Comparison of ENCODE assay signal across 18 cellular contexts in the genomic region with DNA sequence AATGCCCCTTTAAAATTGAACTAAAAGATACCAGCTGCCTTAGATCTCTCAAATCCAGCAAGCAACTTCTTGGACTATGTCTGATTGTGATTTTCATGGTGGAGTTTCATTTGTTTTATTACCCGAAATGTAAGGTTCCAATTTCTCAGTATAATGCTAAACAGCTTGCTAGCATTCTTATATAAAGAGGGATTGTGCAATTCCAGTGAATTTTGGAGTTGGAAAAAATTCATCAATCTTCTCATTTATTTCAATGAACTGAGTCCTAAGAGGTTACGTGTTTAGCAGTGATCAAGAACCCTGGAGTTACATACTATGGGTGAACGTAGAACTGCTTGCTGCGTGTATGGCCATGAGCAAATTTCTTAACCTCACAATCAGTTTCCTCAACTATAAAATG.
"Had no signal": no experiment of that assay in that cellular context is flagged by ENCODE, and none has a peak within 500 bp of the region (broad histone marks: within the 10 kb centered on the region; RNA-seq: fewer than 3 reads in every experiment).

No MANE protein-coding gene starts in this region.

- H3K9me3 ChIP-seq: gastrocnemius medialis, heart left ventricle, lower lobe of right lung, pancreas, sigmoid colon, thyroid gland had no signal

- DNase-seq: activated CD4-positive, CD25-positive, alpha-beta regulatory T cell treated with anti-CD3 and anti-CD28 coated beads, Interleukin-2, amount 50 U/mL, for 72 hours; activated naive CD4-positive, alpha-beta T cell treated with anti-CD3 and anti-CD28 coated beads, Interleukin-2, amount 50 U/mL, for 16 hours; anterior cingulate cortex; cerebellar nuclear complex; effector memory CD4-positive, alpha-beta T cell; gastrocnemius medialis; heart left ventricle; left colon; lower lobe of right lung; pancreas; sigmoid colon; stimulated activated CD4-positive, alpha-beta T cell treated with anti-CD3 and anti-CD28 coated beads, Interleukin-12 subunit alpha, Interleukin-12 subunit beta, amount 100 ng/mL, for 4 hours; stimulated activated CD4-positive, alpha-beta T cell treated with anti-CD3 and anti-CD28 coated beads, Interleukin-2, amount 100 ng/mL, for 24 hours; SW 1271; thyroid gland had no signal

- FAIRE-seq: islet of Langerhans had no signal

- ATAC-seq: activated T-helper 17 cell treated with anti-CD3 and anti-CD28 coated beads, Interleukin-2, amount 50 U/mL, for 72 hours; gastrocnemius medialis; heart left ventricle; left colon; lower lobe of right lung; pancreas; stimulated activated memory B cell treated with anti-CD40 and anti-IgM and Interleukin-4, amounts not matched to agents 10 μg/mL and 1 μg/mL and 100 μg/mL, for 72 hours had no signal

- H3K27ac ChIP-seq: lower lobe of right lung, pancreas, sigmoid colon had no signal

- H3K27me3 ChIP-seq: heart left ventricle, pancreas, thyroid gland had no signal

- H3K36me3 Mint-ChIP-seq: stimulated activated memory B cell treated with anti-CD40 and anti-IgM and Interleukin-4, amounts not matched to agents 10 μg/mL and 1 μg/mL and 100 μg/mL, for 72 hours had no signal

- H3K27ac Mint-ChIP-seq: stimulated activated memory B cell treated with anti-CD40 and anti-IgM and Interleukin-4, amounts not matched to agents 10 μg/mL and 1 μg/mL and 100 μg/mL, for 72 hours had no signal

- H3K36me3 ChIP-seq: gastrocnemius medialis, heart left ventricle, lower lobe of right lung, pancreas, sigmoid colon, thyroid gland had no signal

- H3K4me3 Mint-ChIP-seq: stimulated activated memory B cell treated with anti-CD40 and anti-IgM and Interleukin-4, amounts not matched to agents 10 μg/mL and 1 μg/mL and 100 μg/mL, for 72 hours had no signal

- H3K27me3 Mint-ChIP-seq: stimulated activated memory B cell treated with anti-CD40 and anti-IgM and Interleukin-4, amounts not matched to agents 10 μg/mL and 1 μg/mL and 100 μg/mL, for 72 hours had no signal

- H3K9me3 Mint-ChIP-seq: activated T-helper 17 cell treated with anti-CD3 and anti-CD28 coated beads, Interleukin-2, amount 50 U/mL, for 72 hours; stimulated activated memory B cell treated with anti-CD40 and anti-IgM and Interleukin-4, amounts not matched to agents 10 μg/mL and 1 μg/mL and 100 μg/mL, for 72 hours had no signal

- H3K4me3 ChIP-seq: gastrocnemius medialis, heart left ventricle, lower lobe of right lung, pancreas, sigmoid colon, thyroid gland had no signal
